In the genomic region with DNA sequence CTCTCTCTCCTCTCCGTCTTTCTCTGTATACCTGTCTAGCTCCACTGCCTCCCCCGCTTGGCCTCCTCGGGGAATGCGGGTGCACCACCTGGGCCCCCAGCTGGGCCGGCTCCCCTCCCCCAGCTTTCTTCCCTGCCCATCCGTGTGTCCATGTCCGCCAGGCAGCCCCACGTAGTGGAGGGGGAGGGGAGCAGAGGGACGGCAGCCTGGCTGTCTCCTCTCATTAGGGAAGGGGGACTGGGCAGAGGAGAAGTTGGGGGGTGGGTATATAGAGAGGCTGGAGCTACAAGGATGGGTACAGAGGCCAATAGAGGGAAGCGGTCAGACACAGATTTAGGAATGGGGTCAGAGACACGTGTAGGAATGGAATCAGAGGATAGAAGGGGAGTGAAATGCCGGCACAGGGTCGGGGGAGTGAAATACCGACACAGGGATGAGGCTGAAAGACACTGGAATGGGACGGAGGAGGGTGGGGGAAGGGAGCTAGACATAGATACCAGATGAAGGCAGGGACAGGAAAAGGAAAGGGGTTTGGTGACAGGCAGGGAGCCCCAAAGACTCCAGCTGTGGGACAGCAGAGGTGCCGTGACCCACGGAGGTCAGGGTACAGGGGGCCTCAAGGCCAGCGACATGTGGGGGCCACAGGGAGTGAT, we compare ENCODE assay signal across 9 cellular contexts.
A peak's percentile ranks its signal among the peaks of the same experiment; 100 is the strongest.
DNase-seq lines count a peak whose midpoint lies in the region; TF ChIP-seq lines count a peak whose summit lies in the region.
"Had no signal": no experiment of that assay in that cellular context is flagged by ENCODE, and none has a peak within 500 bp of the region (broad histone marks: within the 10 kb centered on the region; RNA-seq: fewer than 3 reads in every experiment).

No MANE protein-coding gene starts in this region.

- H3K4me3 ChIP-seq in astrocyte of the spinal cord (ENCODE audit: low read depth, low read length) (peak overlapping the region; percentile 99), iPS-18a (ENCODE audit: low read length) (peak overlapping the region; percentile 94), skeletal muscle cell (ENCODE audit: low read depth, low read length) (peak overlapping the region; percentile 95)

- H3K4me1 ChIP-seq in iPS-18a (ENCODE audit: control insufficient read depth, low read depth, low read length) = peaks cover 19% of the 10 kb centered on the region

- H3K36me3 ChIP-seq in iPS-18a (ENCODE audit: control insufficient read depth, low read depth, low read length) = no peaks in the 10 kb centered on the region

- peak overlapping the region; percentile 65 for H3K27ac ChIP-seq in iPS-18a (ENCODE audit: low read length)

- H3K9me3 ChIP-seq in iPS-18a (ENCODE audit: control insufficient read depth, low read depth, low read length) = no peaks in the 10 kb centered on the region

- peak; percentile 21 for DNase-seq in GM03348 (ENCODE audit: low spot score)
- no peak for DNase-seq in astrocyte of the spinal cord (ENCODE audit: low read depth, low spot score)
- no peak for DNase-seq in skeletal muscle cell (ENCODE audit: low read depth)
- no peak for DNase-seq in superior temporal gyrus (ENCODE audit: extremely low spot score)
- no peak for DNase-seq in NK-92 treated with Interleukin-12 subunit alpha and Interleukin-12 subunit beta, amount 100 ng/mL, for 24 hours (lab: John Stamatoyannopoulos, UW)
- no peak for DNase-seq in GDM1 (lab: John Stamatoyannopoulos, UW)
- no peak for DNase-seq in NCI-H748 treated with DMSO at 0.1 percent for 48 hours (lab: John Stamatoyannopoulos, UW)
- DNase-seq: NCI-H345 had no signal

- H3K27me3 ChIP-seq in iPS-18a (ENCODE audit: control insufficient read depth, insufficient read depth, low read length) = no peaks in the 10 kb centered on the region

- in situ Hi-C loops in astrocyte of the spinal cord (cut with HindIII; ENCODE audit: low sequenced_read_pairs) = no loop called here

- peak overlapping the region; percentile 75 for H3K9ac ChIP-seq in iPS-18a (ENCODE audit: low read length)

- TF ChIP-seq CTCF in astrocyte of the spinal cord (IDR thresholded peaks at IDR 0.05; ENCODE audit: low read depth, low read length) = no peak
